Comparison of ENCODE assay signal across 21 cellular contexts in genomic region chr1:27937524-27937836, GRCh38. TPM values are rescaled to one million over a fixed set of nuclear protein-coding genes. Genes with fewer than 3 reads are reported as not detected.
DNase-seq lines count a peak whose midpoint lies in the region; ATAC-seq and TF ChIP-seq lines count a peak whose summit lies in the region.
"Had no signal": no experiment of that assay in that cellular context is flagged by ENCODE, and none has a peak within 500 bp of the region (broad histone marks: within the 10 kb centered on the region; RNA-seq: fewer than 3 reads in every experiment).

No MANE protein-coding gene starts in this region.

- POLR2A ChIA-PET in WTC11 (lab: Charles Lee) = interaction anchor here (0.7 to 1.5 kb wide), 2 partner anchors 20 to 22 kb away, joined by 3 to 4 read pairs; partner anchors contain the start of gene XKR8

- H3K27me3 ChIP-seq in H9 (ENCODE audit: insufficient read depth, low read length) (no peaks in the 10 kb centered on the region), iPS-15b (ENCODE audit: control insufficient read depth, insufficient read depth, low read length) (no peaks in the 10 kb centered on the region), mucosa of stomach (ENCODE audit: control insufficient read depth, insufficient read depth, low read length) (peaks cover 6% of the 10 kb centered on the region), heart left ventricle (peaks cover 0 to 27% (median 8%) of the 10 kb centered on the region in 9 donors), esophagus muscularis mucosa (peaks cover 0 to 37% (median 7%) of the 10 kb centered on the region in 4 donors)
- H3K27me3 ChIP-seq: Peyer's patch had no signal

- intact Hi-C loops in heart left ventricle (cut with DNase I) (loop anchor here in 1 of 10 donors (10.0 kb wide), 1 partner anchor 47 kb away; no protein-coding TSS in a partner anchor), esophagus muscularis mucosa (cut with DNase I) (no loop called here)

- H2BK12ac ChIP-seq in H9 (ENCODE audit: insufficient read length, low read depth, low read length) = no peak overlapping the region

- H3K9me3 Mint-ChIP-seq in H9 (no peaks in the 10 kb centered on the region; a peak in 1 of 5 replicates), WTC11 (no peaks in the 10 kb centered on the region)
- H3K9me3 Mint-ChIP-seq: HFFc6 had no signal

- H3K4ac ChIP-seq in H9 (ENCODE audit: low read depth, low read length) = no peak overlapping the region

- H4K8ac ChIP-seq in H9 (replicated peaks; ENCODE audit: insufficient read length, low read depth, low read length) = no peak overlapping the region

- no peak overlapping the region for H3K9ac ChIP-seq in H9 (ENCODE audit: extremely low read depth, insufficient read length, low read length)
- peak overlapping the region; percentile 17 for H3K9ac ChIP-seq in iPS-15b (ENCODE audit: low read depth, low read length)
- peak overlapping the region; percentile 22 for H3K9ac ChIP-seq in mucosa of stomach (ENCODE audit: low read length)

- no peaks in the 10 kb centered on the region for H4K20me1 ChIP-seq in H9 (ENCODE audit: control insufficient read depth, insufficient read depth, insufficient read length)

- peaks cover 0 to 19% (median 17%) of the 10 kb centered on the region in 3 experiments; a peak in 5 of 7 replicates for H3K36me3 Mint-ChIP-seq in H9 (ENCODE audit: insufficient read depth in 1 of 3, low read depth in 3 of 3)
- no peaks in the 10 kb centered on the region; the same call in 1 of the 2 replicates for H3K36me3 Mint-ChIP-seq in WTC11

- ATAC-seq in WTC11 = peak; percentile 4; the same call in 1 of the 2 replicates
- no peak for ATAC-seq in heart left ventricle
- no peak for ATAC-seq in omental fat pad (ENCODE audit: low FRiP score)

- TF ChIP-seq CTCF in H9 (conservative IDR thresholded peaks at IDR 0.05) = no peak
- no peak for TF ChIP-seq CTCF in WTC11 (IDR thresholded peaks at IDR 0.05)
- TF ChIP-seq CTCF in heart left ventricle (IDR thresholded peaks at IDR 0.05) = no peak
- no peak for TF ChIP-seq CTCF in esophagus muscularis mucosa (IDR thresholded peaks at IDR 0.05)
- no peak for TF ChIP-seq CTCF in omental fat pad (IDR thresholded peaks at IDR 0.05)

- no peak overlapping the region for H2BK20ac ChIP-seq in H9 (ENCODE audit: low read depth, low read length, poor library complexity, severe bottlenecking)

- H3K36me3 ChIP-seq in iPS-15b (ENCODE audit: control insufficient read depth, insufficient read depth, low read length) = no peaks in the 10 kb centered on the region
- no peaks in the 10 kb centered on the region for H3K36me3 ChIP-seq in mucosa of stomach (ENCODE audit: control insufficient read depth, insufficient read depth, low read length)
- H3K36me3 ChIP-seq in heart left ventricle = no peaks in the 10 kb centered on the region
- H3K36me3 ChIP-seq in esophagus muscularis mucosa = no peaks in the 10 kb centered on the region
- H3K36me3 ChIP-seq: HAP-1, Peyer's patch had no signal

- H3K4me1 Mint-ChIP-seq in H9 (peaks cover 52 to 55% of the 10 kb centered on the region in 2 experiments), WTC11 (peaks cover 46% of the 10 kb centered on the region)

- H3K4me2 ChIP-seq in H9 (ENCODE audit: insufficient read depth, insufficient read length, low read length) = peak overlapping the region; percentile 15

- H3K4me1 ChIP-seq in H9 (ENCODE audit: insufficient read depth, low read length) (peaks cover 8% of the 10 kb centered on the region; the same call in 1 of the 2 replicates), iPS-15b (ENCODE audit: control insufficient read depth, insufficient read depth, low read length) (peaks cover 14% of the 10 kb centered on the region), mucosa of stomach (ENCODE audit: control insufficient read depth, insufficient read depth, low read length) (peaks cover 29% of the 10 kb centered on the region), heart left ventricle (peaks cover 0 to 17% (median 1%) of the 10 kb centered on the region in 12 donors), esophagus muscularis mucosa (peaks cover 6 to 9% (median 8%) of the 10 kb centered on the region in 4 donors)
- H3K4me1 ChIP-seq: HAP-1, Peyer's patch had no signal

- H2BK120ac ChIP-seq in H9 (ENCODE audit: low read depth, low read length, poor library complexity, severe bottlenecking) = no peak overlapping the region

- H3K27ac ChIP-seq in H9 (ENCODE audit: insufficient read length, low read depth, low read length) (no peak overlapping the region), heart left ventricle (no peak overlapping the region), esophagus muscularis mucosa (replicated peaks in 1 of 4) (no peak overlapping the region)
- H3K27ac ChIP-seq: Peyer's patch had no signal

- H2AFZ ChIP-seq in H9 (ENCODE audit: low read length) = no peak overlapping the region

- H3K4me3 ChIP-seq in iPS-15b (ENCODE audit: low read depth, low read length) = peak overlapping the region; percentile 26
- no peak overlapping the region for H3K4me3 ChIP-seq in mucosa of stomach (ENCODE audit: low read length)
- no peak overlapping the region for H3K4me3 ChIP-seq in heart left ventricle
- H3K4me3 ChIP-seq in esophagus muscularis mucosa = no peak overlapping the region
- H3K4me3 ChIP-seq: HAP-1, Peyer's patch had no signal

- H2BK5ac ChIP-seq in H9 (ENCODE audit: insufficient read length, low read length) = no peak overlapping the region

- H2AK5ac ChIP-seq in H9 (ENCODE audit: insufficient read length, low read length) = no peak overlapping the region

- H3K27ac Mint-ChIP-seq in H9 (peak overlapping the region; percentile 83 to 97 (median 96)), WTC11 (peak overlapping the region; percentile 78)
- H3K27ac Mint-ChIP-seq: HFFc6 had no signal

- H3K4me3 Mint-ChIP-seq in H9 (peak overlapping the region; percentile 70 to 86), WTC11 (peak overlapping the region; percentile 39; the same call in 1 of the 2 replicates)
- H3K4me3 Mint-ChIP-seq: HFFc6 had no signal

- WGBS in H9 (ENCODE audit: extremely low coverage, insufficient read length, low lambda C conversion rate) = no CpG with 5 or more reads among the region's 1 CpG
- WGBS in heart left ventricle, 4 donors = 71 to 90% (median 81%) methylated on average over 1 of the region's 1 CpG
- WGBS in esophagus muscularis mucosa = 67% methylated on average over 1 of the region's 1 CpG

- H3T11ph ChIP-seq in H9 (ENCODE audit: low read length) = no peak overlapping the region

- peaks cover 15% of the 10 kb centered on the region for H3K23me2 ChIP-seq in H9 (ENCODE audit: insufficient read length, low read depth, low read length, poor library complexity, severe bottlenecking)

- CTCF ChIA-PET in WTC11 (lab: Charles Lee) = interaction anchor here (0.6 to 2.0 kb wide), 6 partner anchors 9 to 154 kb away, joined by 3 to 12 read pairs (median 4); partner anchors contain the start of gene XKR8

- no peak overlapping the region for H3K18ac ChIP-seq in H9 (ENCODE audit: insufficient read length, low read depth, low read length)

- no peak overlapping the region for H4K91ac ChIP-seq in H9 (ENCODE audit: insufficient read length, low read depth, low read length)

- H3K9me3 ChIP-seq in H9 (ENCODE audit: control insufficient read depth, low read depth, low read length) (no peaks in the 10 kb centered on the region), iPS-15b (ENCODE audit: control insufficient read depth, insufficient read depth, low read length) (no peaks in the 10 kb centered on the region), mucosa of stomach (ENCODE audit: control insufficient read depth, low read length) (no peaks in the 10 kb centered on the region), heart left ventricle (no peaks in the 10 kb centered on the region), esophagus muscularis mucosa (no peaks in the 10 kb centered on the region)
- H3K9me3 ChIP-seq: HAP-1, Peyer's patch had no signal

- H3K79me2 ChIP-seq in H9 (ENCODE audit: insufficient read depth, low read length) = peaks cover 2% of the 10 kb centered on the region; the same call in 1 of the 2 replicates

- peaks cover 4% of the 10 kb centered on the region for H3K79me1 ChIP-seq in H9 (ENCODE audit: insufficient read depth, low read depth, low read length, poor library complexity, severe bottlenecking)

- no peak for TF ChIP-seq EP300 in esophagus muscularis mucosa (IDR thresholded peaks at IDR 0.05)

- no peak overlapping the region for H3K23ac ChIP-seq in H9 (ENCODE audit: insufficient read length, low read depth, low read length)

- DNase-seq in H9 (no peak), WTC11 (ENCODE audit: low spot score) (no peak), heart left ventricle (no peak), T-helper 1 cell (no peak), esophagus muscularis mucosa (ENCODE audit: extremely low spot score) (no peak), omental fat pad (ENCODE audit: low spot score) (no peak)
- DNase-seq: 8988T, ACHN, Calu3, DND-41, HFFc6, Karpas-422, NCI-H1092 treated with DMSO at 0.1 percent for 48 hours, NCI-H146, NCI-H1930, OCI-M1, Peyer's patch, SHP77 treated with DMSO at 0.1 percent for 48 hours had no signal

- H4K5ac ChIP-seq in H9 (ENCODE audit: insufficient read length, low read depth, low read length) = no peak overlapping the region

- no peak overlapping the region for H2BK15ac ChIP-seq in H9 (ENCODE audit: low read depth, low read length)

- no peak for TF ChIP-seq POLR2A in heart left ventricle (IDR thresholded peaks at IDR 0.05)
- no peak for TF ChIP-seq POLR2A in esophagus muscularis mucosa (IDR thresholded peaks at IDR 0.05; ENCODE audit: low read depth)

- H3K14ac ChIP-seq in H9 (ENCODE audit: insufficient read depth, low read length) = no peak overlapping the region

- H3K27me3 Mint-ChIP-seq in H9 (ENCODE audit: low read depth) = peaks cover 2% of the 10 kb centered on the region; the same call in 1 of the 2 replicates
- H3K27me3 Mint-ChIP-seq in WTC11 (ENCODE audit: low read depth) = no peaks in the 10 kb centered on the region; the same call in 1 of the 2 replicates

- no peak overlapping the region for H3K56ac ChIP-seq in H9 (ENCODE audit: insufficient read length, low read depth, low read length)

TF ChIP-seq in WTC11, 78 proteins besides CTCF, POLR2A, EP300 and RAD21 (continues in another document):
- no peak for TF ChIP-seq TEAD4 (CRISPR knock-in tag; IDR thresholded peaks at IDR 0.05)

RNA-seq across cellular contexts. Expression of gene SMPDL3B, which starts 2.7 kb away (rescaled TPM):
- total RNA-seq in H9 (2021) = 49.5 and 51.3 TPM in 2 replicates
- total RNA-seq in WTC11 (2021) = 25.9 to 31.6 TPM (median 26.5 TPM) in 3 replicates
- total RNA-seq in heart left ventricle = 1 to 10 TPM in 1 of 9 donors, not detected in 8; 2.2 TPM
- polyA plus RNA-seq in heart left ventricle = under 1 TPM in 1 of 2 donors, not detected in 1; 0.08 TPM
- under 1 TPM in 2 of 4 donors, not detected in 2; 0.23 to 0.58 TPM for total RNA-seq in esophagus muscularis mucosa
- total RNA-seq in omental fat pad = 10 to 100 TPM in 1 of 4 donors, 1 to 10 TPM in 2, under 1 TPM in 1; 0.63 to 17.2 (median 3.6) TPM
- total RNA-seq: HFFc6 had no signal

RNA-seq across cellular contexts. Expression of gene XKR8, which starts 22.3 kb away (rescaled TPM):
- 17.2 and 17.9 TPM in 2 replicates for total RNA-seq in H9 (2021)
- total RNA-seq in WTC11 (2021) = 15.0 to 16.4 TPM (median 15.5 TPM) in 3 replicates
- total RNA-seq in heart left ventricle = 1 to 10 TPM; 3.3 to 8.1 (median 4.5) TPM
- polyA plus RNA-seq in heart left ventricle = 1 to 10 TPM; 3.4 to 6.3 TPM
- 10 to 100 TPM in 1 of 4 donors, 1 to 10 TPM in 3; 4.1 to 12.2 (median 6.8) TPM for total RNA-seq in esophagus muscularis mucosa
- total RNA-seq in omental fat pad = 1 to 10 TPM; 4.3 to 9.6 (median 4.8) TPM

RNA-seq across cellular contexts. Expression of gene RPA2, which starts 23.1 kb away (rescaled TPM):
- 81.4 and 83.5 TPM in 2 replicates for total RNA-seq in H9 (2021)
- 40.9 to 53.4 TPM (median 48.8 TPM) in 3 replicates for total RNA-seq in WTC11 (2021)
- total RNA-seq in heart left ventricle = 10 to 100 TPM; 14.6 to 57.4 (median 27.1) TPM
- polyA plus RNA-seq in heart left ventricle = 10 to 100 TPM; 21.6 to 39.8 TPM
- total RNA-seq in esophagus muscularis mucosa = 10 to 100 TPM; 21.2 to 41.5 (median 30.6) TPM
- 10 to 100 TPM; 14.9 to 32.6 (median 19.9) TPM for total RNA-seq in omental fat pad
